Comparison of ENCODE assay signal across 19 cellular contexts in the genomic region with DNA sequence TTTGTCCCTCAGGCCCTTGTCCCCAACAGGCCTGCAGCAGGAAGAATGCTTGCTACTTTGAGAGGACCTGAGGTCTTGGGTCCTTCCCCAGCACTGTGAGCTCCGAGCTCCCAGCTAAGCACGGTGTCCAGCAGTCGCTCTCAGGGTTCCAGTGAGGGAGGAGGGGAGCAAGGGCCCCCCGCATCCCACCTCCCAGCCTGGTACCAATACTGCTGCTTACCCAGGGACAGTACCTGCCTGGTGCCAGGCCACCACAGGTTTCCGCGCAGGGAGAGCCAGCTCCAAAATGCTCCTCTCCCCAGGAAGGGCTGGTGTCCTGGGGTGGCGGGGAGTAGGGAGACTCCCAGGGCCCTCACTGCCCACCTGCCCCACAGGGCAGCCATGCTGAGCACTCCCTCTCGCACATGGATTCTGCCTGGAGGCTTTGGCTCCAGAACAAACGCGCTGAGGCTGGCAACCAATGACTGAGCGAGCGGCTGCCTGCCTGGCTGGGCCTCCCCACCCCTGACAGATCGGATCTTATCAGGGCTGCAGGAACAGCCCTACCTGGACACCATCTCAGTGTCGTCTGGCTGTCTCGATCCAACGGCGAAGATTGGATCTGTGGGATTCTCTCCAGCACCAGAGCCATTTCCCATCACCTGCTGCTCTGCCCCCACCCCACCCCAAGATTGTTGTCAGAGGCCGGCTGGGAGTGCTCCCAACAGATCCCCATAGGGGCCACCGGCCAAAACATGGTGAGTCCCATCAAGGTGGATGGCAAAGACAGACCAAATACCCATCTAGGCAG. TPM values are rescaled to one million over a fixed set of nuclear protein-coding genes. Genes with fewer than 3 reads are reported as not detected.
DNase-seq lines count a peak whose midpoint lies in the region; ATAC-seq and TF ChIP-seq lines count a peak whose summit lies in the region.
"Had no signal": no experiment of that assay in that cellular context is flagged by ENCODE, and none has a peak within 500 bp of the region (broad histone marks: within the 10 kb centered on the region; RNA-seq: fewer than 3 reads in every experiment).

No MANE protein-coding gene starts in this region.

- no peaks in the 10 kb centered on the region for H3K36me3 ChIP-seq in left lung
- H3K36me3 ChIP-seq in tibial artery, result no peaks in the 10 kb centered on the region
- H3K36me3 ChIP-seq: heart left ventricle, right lobe of liver had no signal

- CTCF ChIA-PET in T-cell (lab: Charles Lee), result interaction anchor here in 1 of 2 donors (0.5 kb wide), 1 partner anchor 13 kb away, joined by 4 read pairs; no protein-coding TSS in a partner anchor

- POLR2A ChIA-PET in T-cell (lab: Charles Lee), result no interaction called here

- intact Hi-C loops in left lung (cut with DNase I) (no loop called here), tibial artery (cut with DNase I; ENCODE audit: low total_unique reads) (no loop called here)

- peaks cover 0 to 19% of the 10 kb centered on the region in 2 donors for H3K27me3 ChIP-seq in left lung
- H3K27me3 ChIP-seq in tibial artery, result no peaks in the 10 kb centered on the region
- H3K27me3 ChIP-seq: right lobe of liver had no signal

- peaks cover 30 to 45% of the 10 kb centered on the region in 2 donors for H3K4me1 ChIP-seq in left lung
- peaks cover 0 to 54% (median 49%) of the 10 kb centered on the region in 4 donors for H3K4me1 ChIP-seq in tibial artery

- ATAC-seq in T-cell (replicated peaks in 1 of 4), result no peak
- ATAC-seq in left lung, result peak; percentile 13
- ATAC-seq in activated naive CD8-positive, alpha-beta T cell treated with anti-CD3 and anti-CD28 coated beads, Interleukin-2, amount 50 U/mL, for 24 hours, result no peak
- ATAC-seq: heart left ventricle; left cardiac atrium; natural killer cell treated with Interleukin-12 subunit alpha and Interleukin-12 subunit beta and Interleukin-15 and Interleukin-18, amount 100 ng/mL, for 72 hours; right lobe of liver had no signal

- H3K4me1 Mint-ChIP-seq in T-cell, result peaks cover 21 to 28% (median 26%) of the 10 kb centered on the region in 3 donors
- peaks cover 21% of the 10 kb centered on the region for H3K4me1 Mint-ChIP-seq in activated naive CD8-positive, alpha-beta T cell treated with anti-CD3 and anti-CD28 coated beads, Interleukin-2, amount 50 U/mL, for 24 hours

- H3K9me3 ChIP-seq in left lung (no peaks in the 10 kb centered on the region), tibial artery (no peaks in the 10 kb centered on the region)
- H3K9me3 ChIP-seq: heart left ventricle, right lobe of liver had no signal

- peak overlapping the region in 2 of 3 donors; percentile 24 to 30 for H3K4me3 Mint-ChIP-seq in T-cell
- no peak overlapping the region for H3K4me3 Mint-ChIP-seq in activated naive CD8-positive, alpha-beta T cell treated with anti-CD3 and anti-CD28 coated beads, Interleukin-2, amount 50 U/mL, for 24 hours
- H3K4me3 Mint-ChIP-seq: activated naive CD8-positive, alpha-beta T cell treated with anti-CD3 and anti-CD28 coated beads for 36 hours had no signal

- DNase-seq in T-cell (no peak), left lung (peak in 1 of 2 donors; percentile 32), tibial artery (peak in 1 of 2 donors; percentile 59), inferior parietal cortex (ENCODE audit: extremely low spot score) (no peak), RPMI8226 (no peak)
- no peak for DNase-seq in activated naive CD8-positive, alpha-beta T cell treated with anti-CD3 and anti-CD28 coated beads, Interleukin-2, amount 50 U/mL, for 24 hours
- DNase-seq: activated CD4-positive, alpha-beta T cell treated with anti-CD3 and anti-CD28 coated beads for 1 hour; activated naive CD8-positive, alpha-beta T cell treated with anti-CD3 and anti-CD28 coated beads for 36 hours; erythroblast; GOT3; heart left ventricle; left cardiac atrium; NCI-H146; NCI-H510A; PC-9; stimulated activated naive CD4-positive, alpha-beta T cell treated with Interleukin-2 at 50 U/mL for 16 hours had no signal

- H3K4me3 ChIP-seq in left lung (no peak overlapping the region), tibial artery (no peak overlapping the region)
- H3K4me3 ChIP-seq: PC-9 had no signal

- no peak overlapping the region for H3K27ac ChIP-seq in left lung
- H3K27ac ChIP-seq in tibial artery, result peak overlapping the region; percentile 86 to 94
- H3K27ac ChIP-seq: C4-2B, PC-9, right lobe of liver had no signal

- TF ChIP-seq CTCF in left lung (IDR thresholded peaks at IDR 0.05), result no peak
- TF ChIP-seq CTCF in tibial artery (IDR thresholded peaks at IDR 0.05), result no peak

- no peak overlapping the region for H3K27ac Mint-ChIP-seq in T-cell
- H3K27ac Mint-ChIP-seq in activated naive CD8-positive, alpha-beta T cell treated with anti-CD3 and anti-CD28 coated beads, Interleukin-2, amount 50 U/mL, for 24 hours, result no peak overlapping the region
- H3K27ac Mint-ChIP-seq: activated naive CD8-positive, alpha-beta T cell treated with anti-CD3 and anti-CD28 coated beads for 36 hours; natural killer cell treated with Interleukin-12 subunit alpha and Interleukin-12 subunit beta and Interleukin-15 and Interleukin-18, amount 100 ng/mL, for 72 hours had no signal

- no peaks in the 10 kb centered on the region for H3K36me3 Mint-ChIP-seq in T-cell
- no peaks in the 10 kb centered on the region for H3K36me3 Mint-ChIP-seq in activated naive CD8-positive, alpha-beta T cell treated with anti-CD3 and anti-CD28 coated beads, Interleukin-2, amount 50 U/mL, for 24 hours (ENCODE audit: low read depth)
- H3K36me3 Mint-ChIP-seq: activated naive CD8-positive, alpha-beta T cell treated with anti-CD3 and anti-CD28 coated beads for 36 hours; natural killer cell treated with Interleukin-12 subunit alpha and Interleukin-12 subunit beta and Interleukin-15 and Interleukin-18, amount 100 ng/mL, for 72 hours had no signal

- H3K27me3 Mint-ChIP-seq in T-cell, result no peaks in the 10 kb centered on the region
- no peaks in the 10 kb centered on the region for H3K27me3 Mint-ChIP-seq in activated naive CD8-positive, alpha-beta T cell treated with anti-CD3 and anti-CD28 coated beads, Interleukin-2, amount 50 U/mL, for 24 hours
- H3K27me3 Mint-ChIP-seq: activated naive CD8-positive, alpha-beta T cell treated with anti-CD3 and anti-CD28 coated beads for 36 hours; natural killer cell treated with Interleukin-12 subunit alpha and Interleukin-12 subunit beta and Interleukin-15 and Interleukin-18, amount 100 ng/mL, for 72 hours had no signal

- H3K9me3 Mint-ChIP-seq in T-cell, result no peaks in the 10 kb centered on the region
- H3K9me3 Mint-ChIP-seq in activated naive CD8-positive, alpha-beta T cell treated with anti-CD3 and anti-CD28 coated beads, Interleukin-2, amount 50 U/mL, for 24 hours, result no peaks in the 10 kb centered on the region
- H3K9me3 Mint-ChIP-seq: activated naive CD8-positive, alpha-beta T cell treated with anti-CD3 and anti-CD28 coated beads for 36 hours; natural killer cell treated with Interleukin-12 subunit alpha and Interleukin-12 subunit beta and Interleukin-15 and Interleukin-18, amount 100 ng/mL, for 72 hours had no signal

RNA-seq across cellular contexts. Expression of gene DOK4, which starts 2.4 kb away (rescaled TPM):
- 1 to 10 TPM; 2.2 to 4.1 (median 3.1) TPM for total RNA-seq in T-cell
- 100 to 1,000 TPM in 1 of 2 donors, 10 to 100 TPM in 1; 41.8 to 108 TPM for total RNA-seq in left lung

RNA-seq across cellular contexts. Expression of gene POLR2C, which starts 21.4 kb away (rescaled TPM):
- 10 to 100 TPM; 63.8 to 93.9 (median 69.0) TPM for total RNA-seq in T-cell
- total RNA-seq in left lung, result 10 to 100 TPM; 76.5 to 85.2 TPM

RNA-seq across cellular contexts. Expression of gene COQ9, which starts 36.6 kb away (rescaled TPM):
- 10 to 100 TPM; 18.0 to 35.3 (median 34.2) TPM for total RNA-seq in T-cell
- total RNA-seq in left lung, result 10 to 100 TPM; 47.3 to 48.8 TPM

RNA-seq across cellular contexts. Expression of gene CIAPIN1, which starts 36.7 kb away (rescaled TPM):
- total RNA-seq in T-cell, result 10 to 100 TPM; 26.5 to 46.8 (median 28.5) TPM
- 10 to 100 TPM; 48.6 to 51.5 TPM for total RNA-seq in left lung

RNA-seq across cellular contexts. Expression of gene CCDC102A, which starts 52.5 kb away (rescaled TPM):
- 10 to 100 TPM in 1 of 5 donors, 1 to 10 TPM in 4; 6.1 to 11.2 (median 6.6) TPM for total RNA-seq in T-cell
- total RNA-seq in left lung, result 1 to 10 TPM; 5.2 to 9.3 TPM

Comparison
In these comparisons a context has a peak if more than half of its experiments do, and no peak if none do; other contexts are left out.
1. H3K27ac ChIP-seq: peak in tibial artery (2 of 2); none in left lung (0 of 2).
2. RNA of gene DOK4, which starts 2.4 kb away (total RNA-seq): 41.8 to 108 TPM in left lung; 2.2 to 4.1 TPM in T-cell; every median in the first group is over 4 times any median in the second.